Comparison of ENCODE assay signal across 29 cellular contexts in the genomic region with DNA sequence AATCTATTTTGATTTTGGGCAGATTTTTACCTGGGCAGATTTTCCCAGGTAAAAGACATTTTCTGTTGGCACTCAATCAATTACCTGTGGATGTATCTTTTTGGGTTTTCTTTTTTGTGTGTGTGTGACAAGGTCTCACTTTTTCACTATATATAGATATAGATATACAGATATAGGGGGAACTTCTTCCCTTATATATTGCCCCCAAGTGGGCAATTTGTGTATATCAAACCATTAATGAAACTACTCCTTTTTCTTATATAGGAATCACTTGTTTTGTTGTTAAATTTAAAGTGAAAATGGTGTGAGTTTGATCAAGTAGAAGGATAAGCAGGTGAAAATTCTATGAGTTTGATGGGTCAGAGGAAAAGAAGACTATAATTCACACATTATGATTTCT.
A peak's percentile ranks its signal among the peaks of the same experiment; 100 is the strongest.
DNase-seq lines count a peak whose midpoint lies in the region; ATAC-seq and TF ChIP-seq lines count a peak whose summit lies in the region.
"Had no signal": no experiment of that assay in that cellular context is flagged by ENCODE, and none has a peak within 500 bp of the region (broad histone marks: within the 10 kb centered on the region; RNA-seq: fewer than 3 reads in every experiment).

No MANE protein-coding gene starts in this region.

- H4K20me1 ChIP-seq in GM23248 (ENCODE audit: insufficient read depth): no peaks in the 10 kb centered on the region
- H4K20me1 ChIP-seq: BLaER1 had no signal

- H3K4me3 ChIP-seq in AG10803 (ENCODE audit: low read length) (no peak overlapping the region), GM23248 (no peak overlapping the region), RWPE2 (ENCODE audit: severe bottlenecking) (no peak overlapping the region)
- H3K4me3 ChIP-seq: BLaER1, neural progenitor cell, right atrium auricular region, testis had no signal

- H3K4me1 ChIP-seq in GM23248 (ENCODE audit: insufficient read depth): no peaks in the 10 kb centered on the region
- H3K4me1 ChIP-seq in RWPE2 (ENCODE audit: insufficient read depth, poor library complexity, severe bottlenecking): no peaks in the 10 kb centered on the region
- H3K4me1 ChIP-seq: BLaER1, neural progenitor cell, right atrium auricular region, testis had no signal

- H3K27ac ChIP-seq in GM23248 (no peak overlapping the region), RWPE2 (ENCODE audit: poor library complexity, severe bottlenecking) (no peak overlapping the region)
- H3K27ac ChIP-seq: BLaER1, brain microvascular endothelial cell, neural progenitor cell, right atrium auricular region, testis had no signal

- no peaks in the 10 kb centered on the region for H3F3A ChIP-seq in GM23248 (ENCODE audit: insufficient read depth)

- H2AFZ ChIP-seq in GM23248: no peak overlapping the region
- H2AFZ ChIP-seq: neural progenitor cell had no signal

- no peak overlapping the region for H3K9ac ChIP-seq in GM23248
- H3K9ac ChIP-seq: BLaER1, neural progenitor cell had no signal

- DNase-seq in AG10803 (ENCODE audit: low read depth) (no peak), GM23248 (peak; percentile 19), RWPE2 (ENCODE audit: low spot score) (no peak), glomerular visceral epithelial cell (ENCODE audit: extremely low spot score) (peak; percentile 1), NCI-H1105 treated with DMSO at 0.1 percent for 48 hours (lab: John Stamatoyannopoulos, UW) (no peak), G401 (ENCODE audit: low spot score) (no peak), activated gamma-delta T cell treated with Interleukin-2 at 50 U/mL for 16 hours (no peak), DMS 273 (lab: John Stamatoyannopoulos, UW; ENCODE audit: unreplicated experiment) (no peak)
- DNase-seq: ACHN; activated CD4-positive, alpha-beta memory T cell treated with anti-CD3 and anti-CD28 coated beads for 36 hours; activated CD8-positive, alpha-beta memory T cell treated with anti-CD3 and anti-CD28 coated beads, Interleukin-2, amount 50 U/mL, for 4 hours; activated naive CD4-positive, alpha-beta T cell treated with Interleukin-2 at 50 U/mL for 16 hours; brain microvascular endothelial cell; DMS153; glutamatergic neuron; IMR-90; NCI-H1048; NCI-H1694; NCI-H2171; NCI-H510A; OCI-M1; stimulated activated CD4-positive, alpha-beta T cell treated with anti-CD3 and anti-CD28 coated beads, Interleukin-2, amount 100 ng/mL, for 24 hours; testis had no signal

- no peaks in the 10 kb centered on the region for H3K36me3 ChIP-seq in GM23248 (ENCODE audit: low read depth)
- H3K36me3 ChIP-seq in RWPE2 (ENCODE audit: low read depth): no peaks in the 10 kb centered on the region
- H3K36me3 ChIP-seq: BLaER1, brain microvascular endothelial cell, neural progenitor cell, right atrium auricular region had no signal

- peak; percentile 34 for TF ChIP-seq CTCF in AG10803 (conservative IDR thresholded peaks at IDR 0.05; ENCODE audit: low read length)
- peak; percentile 66 for TF ChIP-seq CTCF in RWPE2 (IDR thresholded peaks at IDR 0.05; ENCODE audit: poor library complexity, severe bottlenecking)

- in situ Hi-C loops in GM23248 (cut with MboI): no loop called here
- in situ Hi-C loops in G401 (cut with HindIII; ENCODE audit: low sequenced_read_pairs): no loop called here

- ATAC-seq in RWPE2 (ENCODE audit: low read depth): no peak
- ATAC-seq: activated CD4-positive, CD25-positive, alpha-beta regulatory T cell treated with anti-CD3 and anti-CD28 coated beads, Interleukin-2, amount 50 U/mL, for 24 hours; left lobe of liver; SK-N-SH treated with all-trans-retinoic acid at 6 μM for 48 hours had no signal

- no peak overlapping the region for H3K4me2 ChIP-seq in GM23248 (ENCODE audit: unreplicated experiment)
- H3K4me2 ChIP-seq: BLaER1, neural progenitor cell had no signal

- H3K27me3 ChIP-seq in GM23248 (replicated peaks; ENCODE audit: insufficient read depth) (no peaks in the 10 kb centered on the region), RWPE2 (ENCODE audit: insufficient read depth, poor library complexity, severe bottlenecking) (no peaks in the 10 kb centered on the region)
- H3K27me3 ChIP-seq: BLaER1, brain microvascular endothelial cell, neural progenitor cell, right atrium auricular region, testis had no signal

- no peaks in the 10 kb centered on the region for H3K9me2 ChIP-seq in GM23248 (ENCODE audit: insufficient read depth)

- no peaks in the 10 kb centered on the region for H3K79me2 ChIP-seq in GM23248 (ENCODE audit: insufficient read depth)

- H3K9me3 ChIP-seq in GM23248 (ENCODE audit: low read depth) (no peaks in the 10 kb centered on the region), RWPE2 (ENCODE audit: severe bottlenecking) (no peaks in the 10 kb centered on the region)
- H3K9me3 ChIP-seq: BLaER1, right atrium auricular region, testis had no signal

Comparison
In these comparisons a context has a peak if more than half of its experiments do, and no peak if none do; other contexts are left out.
1. DNase-seq: peak in GM23248 (single experiment) and glomerular visceral epithelial cell (single experiment); none in AG10803 (single experiment), RWPE2 (single experiment), NCI-H1105 treated with DMSO at 0.1 percent for 48 hours (single experiment), G401 (single experiment), activated gamma-delta T cell treated with Interleukin-2 at 50 U/mL for 16 hours (single experiment) and DMS 273 (single experiment).